Comparison of ENCODE assay signal across 1 cellular context in the genomic region with DNA sequence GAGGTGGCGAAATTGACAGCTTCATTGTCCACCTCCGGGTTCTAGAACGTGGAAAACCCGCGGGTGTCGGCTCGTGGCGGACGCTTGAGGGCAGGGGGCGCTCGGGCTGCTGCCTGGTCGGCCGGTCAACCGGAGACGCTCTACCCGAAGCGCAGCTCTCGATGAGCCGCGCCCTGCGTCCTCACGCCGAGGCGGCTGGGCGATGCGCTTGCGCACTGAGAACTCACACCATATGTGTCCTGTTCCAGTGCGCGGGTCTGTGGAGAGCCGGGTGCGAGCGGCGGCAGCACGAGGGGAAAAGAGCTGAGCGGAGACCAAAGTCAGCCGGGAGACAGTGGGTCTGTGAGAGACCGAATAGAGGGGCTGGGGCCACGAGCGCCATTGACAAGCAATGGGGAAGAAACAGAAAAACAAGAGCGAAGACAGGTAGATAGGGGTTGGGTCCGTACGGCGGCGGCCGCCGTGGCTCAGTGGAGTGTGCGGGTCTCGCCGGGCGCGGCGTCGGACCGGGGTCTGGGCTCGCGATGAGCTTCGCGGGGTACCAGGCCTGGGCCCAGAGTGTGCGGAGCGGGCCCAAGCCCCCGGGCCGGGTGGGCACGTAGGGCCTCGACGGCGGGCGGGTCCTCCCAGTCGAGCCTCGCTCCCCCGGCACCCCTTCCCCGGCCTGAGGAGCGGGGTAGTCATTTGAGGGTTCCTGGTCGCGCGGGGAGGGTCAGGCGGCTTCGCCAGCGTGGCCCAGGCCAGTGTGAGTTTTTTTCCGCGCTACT.
A peak's percentile ranks its signal among the peaks of the same experiment; 100 is the strongest.
TF ChIP-seq lines count a peak whose summit lies in the region.

A gene with protein sequence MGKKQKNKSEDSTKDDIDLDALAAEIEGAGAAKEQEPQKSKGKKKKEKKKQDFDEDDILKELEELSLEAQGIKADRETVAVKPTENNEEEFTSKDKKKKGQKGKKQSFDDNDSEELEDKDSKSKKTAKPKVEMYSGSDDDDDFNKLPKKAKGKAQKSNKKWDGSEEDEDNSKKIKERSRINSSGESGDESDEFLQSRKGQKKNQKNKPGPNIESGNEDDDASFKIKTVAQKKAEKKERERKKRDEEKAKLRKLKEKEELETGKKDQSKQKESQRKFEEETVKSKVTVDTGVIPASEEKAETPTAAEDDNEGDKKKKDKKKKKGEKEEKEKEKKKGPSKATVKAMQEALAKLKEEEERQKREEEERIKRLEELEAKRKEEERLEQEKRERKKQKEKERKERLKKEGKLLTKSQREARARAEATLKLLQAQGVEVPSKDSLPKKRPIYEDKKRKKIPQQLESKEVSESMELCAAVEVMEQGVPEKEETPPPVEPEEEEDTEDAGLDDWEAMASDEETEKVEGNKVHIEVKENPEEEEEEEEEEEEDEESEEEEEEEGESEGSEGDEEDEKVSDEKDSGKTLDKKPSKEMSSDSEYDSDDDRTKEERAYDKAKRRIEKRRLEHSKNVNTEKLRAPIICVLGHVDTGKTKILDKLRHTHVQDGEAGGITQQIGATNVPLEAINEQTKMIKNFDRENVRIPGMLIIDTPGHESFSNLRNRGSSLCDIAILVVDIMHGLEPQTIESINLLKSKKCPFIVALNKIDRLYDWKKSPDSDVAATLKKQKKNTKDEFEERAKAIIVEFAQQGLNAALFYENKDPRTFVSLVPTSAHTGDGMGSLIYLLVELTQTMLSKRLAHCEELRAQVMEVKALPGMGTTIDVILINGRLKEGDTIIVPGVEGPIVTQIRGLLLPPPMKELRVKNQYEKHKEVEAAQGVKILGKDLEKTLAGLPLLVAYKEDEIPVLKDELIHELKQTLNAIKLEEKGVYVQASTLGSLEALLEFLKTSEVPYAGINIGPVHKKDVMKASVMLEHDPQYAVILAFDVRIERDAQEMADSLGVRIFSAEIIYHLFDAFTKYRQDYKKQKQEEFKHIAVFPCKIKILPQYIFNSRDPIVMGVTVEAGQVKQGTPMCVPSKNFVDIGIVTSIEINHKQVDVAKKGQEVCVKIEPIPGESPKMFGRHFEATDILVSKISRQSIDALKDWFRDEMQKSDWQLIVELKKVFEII (plus strand): TSS at position 226 of the 767 bp plus-strand sequence. CDS start 166 bp downstream, at position 392.

TF ChIP-seq in K562, 482 proteins besides CTCF, POLR2A, EP300 and RAD21 (continued from another document):
- TF ChIP-seq MTA2 (IDR thresholded peaks at IDR 0.05; ENCODE audit: low read depth) (no peak), NCOA6 (IDR thresholded peaks at IDR 0.05) (peak; percentile 93), RBM17 (IDR thresholded peaks at IDR 0.05; ENCODE audit: borderline replicate concordance, low read depth, low read length) (no peak), BMI1 (IDR thresholded peaks at IDR 0.05; ENCODE audit: low read length) (no peak), RBFOX2 (IDR thresholded peaks at IDR 0.05; ENCODE audit: low read depth, low read length) (peak; percentile 95), RBM25 (IDR thresholded peaks at IDR 0.05; ENCODE audit: low read depth, low read length, severe bottlenecking) (no peak), ZNF165 (CRISPR knock-in tag; IDR thresholded peaks at IDR 0.05; ENCODE audit: borderline replicate concordance) (no peak), ZNF232 (CRISPR knock-in tag; IDR thresholded peaks at IDR 0.05) (peak; percentile 52; the same call in 1 of the 2 replicates), EGR1 (conservative IDR thresholded peaks at IDR 0.05) (peak; percentile 84), GATAD2B (IDR thresholded peaks at IDR 0.05; ENCODE audit: borderline replicate concordance) (peak; percentile 52; the same call in 1 of the 2 replicates), ATF1 (CRISPR knock-in tag; IDR thresholded peaks at IDR 0.05) (no peak), ATF1 (tag; IDR thresholded peaks at IDR 0.05) (peak; percentile 64), JUND (IDR thresholded peaks at IDR 0.05; ENCODE audit: borderline replicate concordance, low read depth, low read length) (peak; percentile 69), JUND (tag; IDR thresholded peaks at IDR 0.05; ENCODE audit: borderline replicate concordance, low read depth, low read length) (no peak; the same call in 2 of the 3 replicates)
- TF ChIP-seq, protein P1, sequence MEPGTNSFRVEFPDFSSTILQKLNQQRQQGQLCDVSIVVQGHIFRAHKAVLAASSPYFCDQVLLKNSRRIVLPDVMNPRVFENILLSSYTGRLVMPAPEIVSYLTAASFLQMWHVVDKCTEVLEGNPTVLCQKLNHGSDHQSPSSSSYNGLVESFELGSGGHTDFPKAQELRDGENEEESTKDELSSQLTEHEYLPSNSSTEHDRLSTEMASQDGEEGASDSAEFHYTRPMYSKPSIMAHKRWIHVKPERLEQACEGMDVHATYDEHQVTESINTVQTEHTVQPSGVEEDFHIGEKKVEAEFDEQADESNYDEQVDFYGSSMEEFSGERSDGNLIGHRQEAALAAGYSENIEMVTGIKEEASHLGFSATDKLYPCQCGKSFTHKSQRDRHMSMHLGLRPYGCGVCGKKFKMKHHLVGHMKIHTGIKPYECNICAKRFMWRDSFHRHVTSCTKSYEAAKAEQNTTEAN (CRISPR knock-in tag; IDR thresholded peaks at IDR 0.05), result no peak
- TF ChIP-seq, protein P2, sequence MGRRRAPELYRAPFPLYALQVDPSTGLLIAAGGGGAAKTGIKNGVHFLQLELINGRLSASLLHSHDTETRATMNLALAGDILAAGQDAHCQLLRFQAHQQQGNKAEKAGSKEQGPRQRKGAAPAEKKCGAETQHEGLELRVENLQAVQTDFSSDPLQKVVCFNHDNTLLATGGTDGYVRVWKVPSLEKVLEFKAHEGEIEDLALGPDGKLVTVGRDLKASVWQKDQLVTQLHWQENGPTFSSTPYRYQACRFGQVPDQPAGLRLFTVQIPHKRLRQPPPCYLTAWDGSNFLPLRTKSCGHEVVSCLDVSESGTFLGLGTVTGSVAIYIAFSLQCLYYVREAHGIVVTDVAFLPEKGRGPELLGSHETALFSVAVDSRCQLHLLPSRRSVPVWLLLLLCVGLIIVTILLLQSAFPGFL (CRISPR knock-in tag; IDR thresholded peaks at IDR 0.05), result no peak
- TF ChIP-seq, protein P3, sequence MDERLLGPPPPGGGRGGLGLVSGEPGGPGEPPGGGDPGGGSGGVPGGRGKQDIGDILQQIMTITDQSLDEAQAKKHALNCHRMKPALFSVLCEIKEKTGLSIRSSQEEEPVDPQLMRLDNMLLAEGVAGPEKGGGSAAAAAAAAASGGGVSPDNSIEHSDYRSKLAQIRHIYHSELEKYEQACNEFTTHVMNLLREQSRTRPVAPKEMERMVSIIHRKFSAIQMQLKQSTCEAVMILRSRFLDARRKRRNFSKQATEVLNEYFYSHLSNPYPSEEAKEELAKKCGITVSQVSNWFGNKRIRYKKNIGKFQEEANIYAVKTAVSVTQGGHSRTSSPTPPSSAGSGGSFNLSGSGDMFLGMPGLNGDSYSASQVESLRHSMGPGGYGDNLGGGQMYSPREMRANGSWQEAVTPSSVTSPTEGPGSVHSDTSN (CRISPR knock-in tag; IDR thresholded peaks at IDR 0.05; ENCODE audit: low read depth), result no peak
- TF ChIP-seq, protein P3 (tag; conservative IDR thresholded peaks at IDR 0.05; ENCODE audit: low read depth), result no peak
- TF ChIP-seq, protein P4, sequence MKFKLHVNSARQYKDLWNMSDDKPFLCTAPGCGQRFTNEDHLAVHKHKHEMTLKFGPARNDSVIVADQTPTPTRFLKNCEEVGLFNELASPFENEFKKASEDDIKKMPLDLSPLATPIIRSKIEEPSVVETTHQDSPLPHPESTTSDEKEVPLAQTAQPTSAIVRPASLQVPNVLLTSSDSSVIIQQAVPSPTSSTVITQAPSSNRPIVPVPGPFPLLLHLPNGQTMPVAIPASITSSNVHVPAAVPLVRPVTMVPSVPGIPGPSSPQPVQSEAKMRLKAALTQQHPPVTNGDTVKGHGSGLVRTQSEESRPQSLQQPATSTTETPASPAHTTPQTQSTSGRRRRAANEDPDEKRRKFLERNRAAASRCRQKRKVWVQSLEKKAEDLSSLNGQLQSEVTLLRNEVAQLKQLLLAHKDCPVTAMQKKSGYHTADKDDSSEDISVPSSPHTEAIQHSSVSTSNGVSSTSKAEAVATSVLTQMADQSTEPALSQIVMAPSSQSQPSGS (CRISPR knock-in tag; IDR thresholded peaks at IDR 0.05), result no peak
